In genomic region chr7:114659409-114659808, GRCh38 we compare ENCODE assay signal across 18 cellular contexts.
DNase-seq lines count a peak whose midpoint lies in the region; ATAC-seq and TF ChIP-seq lines count a peak whose summit lies in the region.
"Had no signal": no experiment of that assay in that cellular context is flagged by ENCODE, and none has a peak within 500 bp of the region (broad histone marks: within the 10 kb centered on the region; RNA-seq: fewer than 3 reads in every experiment).

No MANE protein-coding gene starts in this region.

- DNase-seq in NCI-H510A treated with DMSO at 0.1 percent for 48 hours (lab: John Stamatoyannopoulos, UW), result peak; percentile 56
- no peak for DNase-seq in NCI-H510A (lab: John Stamatoyannopoulos, UW)
- DNase-seq in WERI-Rb-1, result no peak
- DNase-seq in left kidney (ENCODE audit: low read depth, low spot score), result peak; percentile 26
- no peak for DNase-seq in type B pancreatic cell (ENCODE audit: extremely low spot score, unreplicated experiment)
- DNase-seq in Kasumi-1 (lab: John Stamatoyannopoulos, UW), result no peak
- no peak for DNase-seq in pons (ENCODE audit: low spot score)
- DNase-seq: BE2C; Caco-2; CD4-positive, CD25-positive, alpha-beta regulatory T cell; H9; IMR-90; MG63; NCI-H1048; NCI-H524; NCI-H82; SJCRH30 had no signal

- H3K36me3 ChIP-seq in WERI-Rb-1, result peaks cover 31% of the 10 kb centered on the region
- H3K36me3 ChIP-seq: BE2C, MG63 had no signal

- H3K4me3 ChIP-seq in WERI-Rb-1 (ENCODE audit: low read depth, low read length), result no peak overlapping the region
- H3K4me3 ChIP-seq: MG63, SJCRH30 had no signal

- H3K27ac Mint-ChIP-seq in type B pancreatic cell, result peak overlapping the region; percentile 11
- H3K27ac Mint-ChIP-seq: CD4-positive, CD25-positive, alpha-beta regulatory T cell had no signal

- TF ChIP-seq CTCF in WERI-Rb-1 (IDR thresholded peaks at IDR 0.05; ENCODE audit: low read depth, low read length) (no peak), type B pancreatic cell (conservative IDR thresholded peaks at IDR 0.05) (no peak)

- H3K9me3 Mint-ChIP-seq in type B pancreatic cell, result no peaks in the 10 kb centered on the region
- H3K9me3 Mint-ChIP-seq: CD4-positive, CD25-positive, alpha-beta regulatory T cell; H9 had no signal

- H3K27me3 ChIP-seq in WERI-Rb-1 (ENCODE audit: insufficient read depth, low read depth, severe bottlenecking), result no peaks in the 10 kb centered on the region
- H3K27me3 ChIP-seq: BE2C, MG63, SJCRH30 had no signal

- H3K4me3 Mint-ChIP-seq in type B pancreatic cell, result peak overlapping the region; percentile 21
- H3K4me3 Mint-ChIP-seq: CD4-positive, CD25-positive, alpha-beta regulatory T cell; H9 had no signal

- peak overlapping the region; percentile 23 for H3K27ac ChIP-seq in WERI-Rb-1
- H3K27ac ChIP-seq: SJCRH30 had no signal

- H3K27me3 Mint-ChIP-seq in type B pancreatic cell, result peaks cover 21% of the 10 kb centered on the region
- H3K27me3 Mint-ChIP-seq: CD4-positive, CD25-positive, alpha-beta regulatory T cell had no signal

- no peaks in the 10 kb centered on the region for H3K9me3 ChIP-seq in WERI-Rb-1 (ENCODE audit: severe bottlenecking)
- H3K9me3 ChIP-seq: BE2C, Caco-2, MG63, SJCRH30 had no signal

- no peak for ATAC-seq in GM18511 (IDR thresholded peaks at IDR 0.05; ENCODE audit: unreplicated experiment)

- peaks cover 31% of the 10 kb centered on the region for H3K4me1 Mint-ChIP-seq in type B pancreatic cell (ENCODE audit: unreplicated experiment)

- H3K36me3 Mint-ChIP-seq in type B pancreatic cell, result no peaks in the 10 kb centered on the region
- H3K36me3 Mint-ChIP-seq: CD4-positive, CD25-positive, alpha-beta regulatory T cell had no signal

Comparison
In these comparisons a context has a peak if more than half of its experiments do, and no peak if none do; other contexts are left out.
1. DNase-seq: peak in NCI-H510A treated with DMSO at 0.1 percent for 48 hours (single experiment) and left kidney (single experiment); none in NCI-H510A (single experiment), WERI-Rb-1 (single experiment), type B pancreatic cell (single experiment), Kasumi-1 (0 of 2) and pons (single experiment).